ENCODE assay signal across 11 cellular contexts in genomic region chr7:19776981-19777380, GRCh38. TPM values are rescaled to one million over a fixed set of nuclear protein-coding genes. Genes with fewer than 3 reads are reported as not detected.
"Had no signal": no experiment of that assay in that cellular context is flagged by ENCODE, and none has a peak within 500 bp of the region (broad histone marks: within the 10 kb centered on the region; RNA-seq: fewer than 3 reads in every experiment).

No MANE protein-coding gene starts in this region.

- DNase-seq: H7, HFFc6, KBM-7 had no signal

- ATAC-seq: GM23338, HCT116, HepG2 had no signal

- H3K36me3 ChIP-seq: HAP-1 had no signal

- H3K27ac Mint-ChIP-seq: GM23338, HFFc6, IgD-negative memory B cell had no signal

- H3K4me3 ChIP-seq: GM23338, HAP-1 had no signal

- H3K4me3 Mint-ChIP-seq: GM23338, HFFc6, IgD-negative memory B cell had no signal

- H3K9me3 Mint-ChIP-seq: GM23338, IgD-negative memory B cell had no signal

- H2AFZ ChIP-seq: GM23338 had no signal

- H3K27ac ChIP-seq: HL-60 had no signal

- H3K4me2 ChIP-seq: GM23338 had no signal

- H3K36me3 Mint-ChIP-seq: IgD-negative memory B cell had no signal

- FAIRE-seq: H1, HepG2 had no signal

- H3K9me3 ChIP-seq: HAP-1 had no signal

RNA-seq across cellular contexts. Expression of gene TMEM196, which starts 3.6 kb away (rescaled TPM):
- total RNA-seq: GM23338, HepG2, HFFc6, HT1080 had no signal
- polyA plus RNA-seq: HepG2, IgD-negative memory B cell had no signal
